In genomic region chr2:232873909-232874641, GRCh38 we compare ENCODE assay signal across 1 cellular context.
TF ChIP-seq lines count a peak whose summit lies in the region.

No MANE protein-coding gene starts in this region.

TF ChIP-seq in HepG2, 621 proteins besides CTCF, POLR2A, EP300 and RAD21 (continued from another document and continues in another):
- TF ChIP-seq PRDM4 (CRISPR knock-in tag; IDR thresholded peaks at IDR 0.05; ENCODE audit: borderline replicate concordance) (no peak), ZBTB20 (CRISPR knock-in tag; IDR thresholded peaks at IDR 0.05; ENCODE audit: borderline replicate concordance, low read depth) (no peak), NFIB (CRISPR knock-in tag; IDR thresholded peaks at IDR 0.05; ENCODE audit: borderline replicate concordance) (no peak), ADNP (CRISPR knock-in tag; IDR thresholded peaks at IDR 0.05) (no peak), MBNL3 (CRISPR knock-in tag; conservative IDR thresholded peaks at IDR 0.05) (no peak), SIN3B (IDR thresholded peaks at IDR 0.05; ENCODE audit: low read length) (no peak), REPIN1 (CRISPR knock-in tag; IDR thresholded peaks at IDR 0.05; ENCODE audit: borderline replicate concordance, low read depth) (peak; percentile 14; the same call in 1 of the 2 replicates), ZNF253 (CRISPR knock-in tag; IDR thresholded peaks at IDR 0.05; ENCODE audit: borderline replicate concordance) (no peak), ZNF484 (CRISPR knock-in tag; IDR thresholded peaks at IDR 0.05; ENCODE audit: borderline replicate concordance, low read depth) (no peak), ZNF138 (CRISPR knock-in tag; IDR thresholded peaks at IDR 0.05; ENCODE audit: low read depth) (0 out of 2 replicates have a peak, but pooled peaks have one; percentile 27), GFI1 (CRISPR knock-in tag; IDR thresholded peaks at IDR 0.05; ENCODE audit: borderline replicate concordance) (no peak), AKNA (CRISPR knock-in tag; IDR thresholded peaks at IDR 0.05; ENCODE audit: borderline replicate concordance) (no peak), GTF3A (CRISPR knock-in tag; conservative IDR thresholded peaks at IDR 0.05) (no peak), POGZ (CRISPR knock-in tag; IDR thresholded peaks at IDR 0.05) (no peak), FOXM1 (CRISPR knock-in tag; IDR thresholded peaks at IDR 0.05) (no peak), DBP (CRISPR knock-in tag; IDR thresholded peaks at IDR 0.05; ENCODE audit: not compliant biosample characterization) (no peak), CSRNP2 (CRISPR knock-in tag; conservative IDR thresholded peaks at IDR 0.05; ENCODE audit: low read depth) (no peak), ZNF451 (CRISPR knock-in tag; IDR thresholded peaks at IDR 0.05) (0 out of 2 replicates have a peak, but pooled peaks have one; percentile 48), PCBP2 (optimal IDR thresholded peaks at IDR 0.05; ENCODE audit: low read depth, low read length, poor library complexity, severe bottlenecking) (no peak), ZNF556 (CRISPR knock-in tag; IDR thresholded peaks at IDR 0.05; ENCODE audit: borderline replicate concordance) (no peak), ZHX1 (CRISPR knock-in tag; IDR thresholded peaks at IDR 0.05; ENCODE audit: low read depth) (no peak), DMAP1 (CRISPR knock-in tag; IDR thresholded peaks at IDR 0.05) (peak; percentile 65; the same call in 1 of the 2 replicates), ZNF24 (IDR thresholded peaks at IDR 0.05) (no peak), BCL6 (CRISPR knock-in tag; IDR thresholded peaks at IDR 0.05) (no peak), NKX3-1 (CRISPR knock-in tag; IDR thresholded peaks at IDR 0.05) (no peak), ZBTB26 (CRISPR knock-in tag; IDR thresholded peaks at IDR 0.05; ENCODE audit: borderline replicate concordance) (no peak), BRD4 (CRISPR knock-in tag; IDR thresholded peaks at IDR 0.05) (no peak), JUNB (CRISPR knock-in tag; IDR thresholded peaks at IDR 0.05; ENCODE audit: borderline replicate concordance) (no peak), ZNF282 (IDR thresholded peaks at IDR 0.05; ENCODE audit: partially characterized antibody) (no peak), YEATS4 (CRISPR knock-in tag; IDR thresholded peaks at IDR 0.05; ENCODE audit: borderline replicate concordance) (no peak), PPARG (CRISPR knock-in tag; conservative IDR thresholded peaks at IDR 0.05) (no peak), SP5 (CRISPR knock-in tag; IDR thresholded peaks at IDR 0.05; ENCODE audit: borderline replicate concordance, low read depth) (no peak), NFRKB (IDR thresholded peaks at IDR 0.05) (no peak), ZNF879 (CRISPR knock-in tag; IDR thresholded peaks at IDR 0.05) (no peak), KMT2B (CRISPR knock-in tag; IDR thresholded peaks at IDR 0.05) (no peak), KDM1A (CRISPR knock-in tag; IDR thresholded peaks at IDR 0.05) (no peak), RFXAP (CRISPR knock-in tag; IDR thresholded peaks at IDR 0.05; ENCODE audit: borderline replicate concordance) (no peak), GMEB1 (CRISPR knock-in tag; IDR thresholded peaks at IDR 0.05; ENCODE audit: borderline replicate concordance) (0 out of 2 replicates have a peak, but pooled peaks have one; percentile 18), DDIT3 (CRISPR knock-in tag; IDR thresholded peaks at IDR 0.05) (no peak), ZNF737 (CRISPR knock-in tag; IDR thresholded peaks at IDR 0.05; ENCODE audit: borderline replicate concordance) (no peak), ZBTB44 (CRISPR knock-in tag; IDR thresholded peaks at IDR 0.05) (no peak), HDAC2 (CRISPR knock-in tag; IDR thresholded peaks at IDR 0.05) (0 out of 2 replicates have a peak, but pooled peaks have one; percentile 19), ZNF614 (CRISPR knock-in tag; IDR thresholded peaks at IDR 0.05; ENCODE audit: borderline replicate concordance) (0 out of 2 replicates have a peak, but pooled peaks have one; percentile 54), CHD4 (IDR thresholded peaks at IDR 0.05; ENCODE audit: borderline replicate concordance, low read length) (no peak), FOXA1 (IDR thresholded peaks at IDR 0.05) (no peak), FOXA1 (CRISPR knock-in tag; IDR thresholded peaks at IDR 0.05) (no peak), ZNF619 (CRISPR knock-in tag; IDR thresholded peaks at IDR 0.05) (no peak)
